Comparison of ENCODE assay signal across 1 cellular context in genomic region chr11:111623527-111624030, GRCh38.
A peak's percentile ranks its signal among the peaks of the same experiment; 100 is the strongest.
TF ChIP-seq lines count a peak whose summit lies in the region.

No MANE protein-coding gene starts in this region.

TF ChIP-seq in HepG2, 621 proteins besides CTCF, POLR2A, EP300 and RAD21 (continued from another document and continues in another):
- TF ChIP-seq DMTF1 (CRISPR knock-in tag; IDR thresholded peaks at IDR 0.05) (no peak), ZBTB43 (CRISPR knock-in tag; conservative IDR thresholded peaks at IDR 0.05) (no peak), HNF4A (CRISPR knock-in tag; IDR thresholded peaks at IDR 0.05) (peak; percentile 86), ZNF224 (CRISPR knock-in tag; IDR thresholded peaks at IDR 0.05) (no peak), POGK (CRISPR knock-in tag; conservative IDR thresholded peaks at IDR 0.05) (no peak), TFE3 (CRISPR knock-in tag; IDR thresholded peaks at IDR 0.05) (peak; percentile 8; the same call in 1 of the 2 replicates), HCFC1 (IDR thresholded peaks at IDR 0.05; ENCODE audit: low read depth, low read length) (no peak), SMAD1 (CRISPR knock-in tag; IDR thresholded peaks at IDR 0.05; ENCODE audit: borderline replicate concordance, low read depth) (no peak), NFRKB (IDR thresholded peaks at IDR 0.05) (no peak), HNRNPL (IDR thresholded peaks at IDR 0.05; ENCODE audit: low read depth, low read length) (no peak), GATAD2A (CRISPR knock-in tag; IDR thresholded peaks at IDR 0.05) (peak; percentile 60; the same call in 1 of the 2 replicates), GABPA (IDR thresholded peaks at IDR 0.05; ENCODE audit: low read depth, low read length) (no peak), GABPA (CRISPR knock-in tag; IDR thresholded peaks at IDR 0.05; ENCODE audit: low read depth) (no peak), SMARCE1 (IDR thresholded peaks at IDR 0.05; ENCODE audit: borderline replicate concordance) (no peak), HOXA3 (CRISPR knock-in tag; IDR thresholded peaks at IDR 0.05) (peak; percentile 57), HNF4G (IDR thresholded peaks at IDR 0.05; ENCODE audit: borderline replicate concordance, low read depth, low read length) (peak; percentile 66; the same call in 1 of the 2 replicates), HNF4G (CRISPR knock-in tag; IDR thresholded peaks at IDR 0.05; ENCODE audit: borderline replicate concordance, low read depth) (no peak; the same call in 1 of the 2 replicates), SMC3 (IDR thresholded peaks at IDR 0.05; ENCODE audit: low read length) (no peak), FOXP4 (CRISPR knock-in tag; IDR thresholded peaks at IDR 0.05) (no peak), NFE2L2 (IDR thresholded peaks at IDR 0.05; ENCODE audit: low read length) (no peak), FOXK2 (IDR thresholded peaks at IDR 0.05) (no peak), REL (CRISPR knock-in tag; conservative IDR thresholded peaks at IDR 0.05) (no peak), THAP11 (CRISPR knock-in tag; IDR thresholded peaks at IDR 0.05) (peak; percentile 35; the same call in 1 of the 2 replicates), ISL2 (CRISPR knock-in tag; IDR thresholded peaks at IDR 0.05) (0 out of 2 replicates have a peak, but pooled peaks have one; percentile 52), ZNF687 (CRISPR knock-in tag; IDR thresholded peaks at IDR 0.05) (no peak), KLF12 (CRISPR knock-in tag; IDR thresholded peaks at IDR 0.05; ENCODE audit: borderline replicate concordance) (no peak), CBX2 (IDR thresholded peaks at IDR 0.05; ENCODE audit: low read depth, low read length) (no peak), CBX2 (CRISPR knock-in tag; IDR thresholded peaks at IDR 0.05; ENCODE audit: low read depth) (no peak), EED (CRISPR knock-in tag; IDR thresholded peaks at IDR 0.05) (no peak), ZBTB1 (CRISPR knock-in tag; IDR thresholded peaks at IDR 0.05; ENCODE audit: borderline replicate concordance) (no peak), E2F2 (CRISPR knock-in tag; IDR thresholded peaks at IDR 0.05; ENCODE audit: borderline replicate concordance) (no peak), CEBPG (CRISPR knock-in tag; IDR thresholded peaks at IDR 0.05) (no peak), KIAA2018 (CRISPR knock-in tag; IDR thresholded peaks at IDR 0.05; ENCODE audit: borderline replicate concordance) (no peak), ZFAT (CRISPR knock-in tag; conservative IDR thresholded peaks at IDR 0.05) (no peak), XRCC5 (optimal IDR thresholded peaks at IDR 0.05; ENCODE audit: low read length) (peak; percentile 49), ZNF605 (CRISPR knock-in tag; IDR thresholded peaks at IDR 0.05) (no peak)
